ENCODE assay signal across 27 cellular contexts in the genomic region with DNA sequence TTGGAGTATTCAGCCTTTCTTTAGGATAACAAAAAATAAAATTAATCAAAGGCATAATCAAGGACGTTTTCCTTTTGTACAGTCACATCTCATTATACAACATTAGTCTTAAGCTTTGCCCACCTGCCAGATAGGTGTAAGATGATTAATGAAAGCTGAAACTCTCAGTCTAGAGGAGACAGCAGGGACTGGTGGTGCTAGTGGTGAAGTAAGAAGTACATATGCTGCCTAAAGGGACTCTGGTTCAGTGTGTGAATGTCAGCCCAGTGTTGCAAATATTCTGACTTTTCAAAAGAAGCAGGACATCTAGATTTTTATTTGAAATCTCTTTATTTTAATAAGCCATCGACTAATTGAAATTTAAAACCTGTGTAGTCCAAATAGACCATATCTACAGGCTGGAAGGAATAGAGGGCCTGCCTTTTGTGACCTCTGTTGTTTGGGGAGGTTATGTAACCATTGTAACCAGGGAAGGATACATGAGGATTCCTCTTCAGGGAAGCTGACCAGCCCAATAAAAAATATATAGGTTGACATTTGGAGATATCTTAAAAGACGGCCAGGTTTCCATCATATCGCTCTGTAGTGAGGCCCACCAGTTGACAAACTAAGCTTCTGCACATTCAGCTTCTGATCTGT. TPM values are rescaled to one million over a fixed set of nuclear protein-coding genes. Genes with fewer than 3 reads are reported as not detected.
DNase-seq lines count a peak whose midpoint lies in the region; ATAC-seq, FAIRE-seq and TF ChIP-seq lines count a peak whose summit lies in the region.
"Had no signal": no experiment of that assay in that cellular context is flagged by ENCODE, and none has a peak within 500 bp of the region (broad histone marks: within the 10 kb centered on the region; RNA-seq: fewer than 3 reads in every experiment).

No MANE protein-coding gene starts in this region.

- no peak overlapping the region for H3K4me3 Mint-ChIP-seq in mesothelial cell of epicardium

- H3K4me1 Mint-ChIP-seq in mesothelial cell of epicardium = peaks cover 48% of the 10 kb centered on the region

- TF ChIP-seq CTCF in 22Rv1 (IDR thresholded peaks at IDR 0.05) (no peak), VCaP (conservative IDR thresholded peaks at IDR 0.05) (no peak), mesothelial cell of epicardium (IDR thresholded peaks at IDR 0.05; ENCODE audit: unreplicated experiment) (no peak), dorsolateral prefrontal cortex (IDR thresholded peaks at IDR 0.05 in 54 of 56, conservative IDR thresholded peaks at IDR 0.05 in 2 of 56; ENCODE audit: low read depth in 1 of 56, partially characterized antibody in 56 of 56) (no peak)

- FAIRE-seq in GM12892 (lab: Jason Lieb, UNC) = no peak

- peaks cover 13% of the 10 kb centered on the region for H3K9me3 Mint-ChIP-seq in mesothelial cell of epicardium

- H3K79me2 ChIP-seq in Karpas-422 (ENCODE audit: low read length) = peaks cover 97% of the 10 kb centered on the region

- peaks cover 70% of the 10 kb centered on the region for H3K4me1 ChIP-seq in Karpas-422 (ENCODE audit: low read length)

- no peak for TF ChIP-seq POLR2A in GM12892 (IDR thresholded peaks at IDR 0.05; ENCODE audit: low read depth, low read length)

- H3K9ac ChIP-seq in Karpas-422 (ENCODE audit: low read length) = peak overlapping the region; percentile 0; the same call in 1 of the 2 replicates
- H3K9ac ChIP-seq: BLaER1, KMS-11 had no signal

- intact Hi-C loops in dorsolateral prefrontal cortex (cut with DNase I) = no loop called here

- H3K9me3 ChIP-seq in Karpas-422 (ENCODE audit: low read length) = no peaks in the 10 kb centered on the region
- H3K9me3 ChIP-seq: BLaER1, left lung, neutrophil, sigmoid colon, stomach, uterus had no signal

- H3K36me3 ChIP-seq in Karpas-422 (ENCODE audit: insufficient read depth, low read length) = no peaks in the 10 kb centered on the region
- H3K36me3 ChIP-seq: BLaER1, left lung, neutrophil, sigmoid colon, stomach, uterus had no signal

- H3K27me3 ChIP-seq in Karpas-422 (ENCODE audit: low read length) = no peaks in the 10 kb centered on the region
- no peaks in the 10 kb centered on the region for H3K27me3 ChIP-seq in dorsolateral prefrontal cortex
- H3K27me3 ChIP-seq: BLaER1, left lung, neutrophil, sigmoid colon, stomach, uterus had no signal

- H3K4me2 ChIP-seq in Karpas-422 (ENCODE audit: low read depth, low read length, poor library complexity, severe bottlenecking) = peak overlapping the region; percentile 28
- H3K4me2 ChIP-seq: BLaER1, KMS-11 had no signal

- H3K27ac Mint-ChIP-seq in mesothelial cell of epicardium = peak overlapping the region; percentile 11

- no peaks in the 10 kb centered on the region for H4K20me1 ChIP-seq in Karpas-422 (ENCODE audit: insufficient read depth, low read depth, low read length)

- peaks cover 11% of the 10 kb centered on the region for H3K36me3 Mint-ChIP-seq in mesothelial cell of epicardium

- H3K27me3 Mint-ChIP-seq in mesothelial cell of epicardium (ENCODE audit: low read depth) = no peaks in the 10 kb centered on the region

- H3K4me3 ChIP-seq in Karpas-422 (ENCODE audit: low read length) (no peak overlapping the region), dorsolateral prefrontal cortex (no peak overlapping the region)
- H3K4me3 ChIP-seq: BLaER1, left lung, sigmoid colon, stomach, uterus had no signal

- DNase-seq in Karpas-422 (no peak), mesothelial cell of epicardium (ENCODE audit: low spot score in 2 of 2, unreplicated experiment in 2 of 2) (no peak), dorsolateral prefrontal cortex (no peak), GM12892 (ENCODE audit: insufficient read length) (no peak)
- DNase-seq: activated CD4-positive, alpha-beta T cell treated with anti-CD3 and anti-CD28 coated beads, Interleukin-2, amount 50 U/mL, for 4 hours; activated gamma-delta T cell treated with Interleukin-2 at 50 U/mL for 16 hours; activated T-cell treated with anti-CD3 and anti-CD28 coated beads, Interleukin-2, amount 50 U/mL, for 48 hours; caudate nucleus; cortex of kidney; DMS153; erythroblast; left lung; mesendoderm; NCI-H187; sigmoid colon; stimulated activated CD4-positive, alpha-beta T cell treated with anti-CD3 and anti-CD28 coated beads, Interleukin-12 subunit alpha, Interleukin-12 subunit beta, amount 100 ng/mL, for 4 hours; stimulated activated CD4-positive, alpha-beta T cell treated with anti-CD3 and anti-CD28 coated beads, Interleukin-2, amount 100 ng/mL, for 48 hours; stomach; T-helper 1 cell; uterus had no signal

- H2AFZ ChIP-seq in Karpas-422 (ENCODE audit: low read length) = no peak overlapping the region

- H3K27ac ChIP-seq in 22Rv1 (peak overlapping the region; percentile 94), Karpas-422 (ENCODE audit: low read length) (peak overlapping the region; percentile 83), VCaP (peak overlapping the region; percentile 97), dorsolateral prefrontal cortex (peak overlapping the region in 1 of 59 donors; percentile 52)
- H3K27ac ChIP-seq: BLaER1, KMS-11, left lung, neutrophil, RWPE1, sigmoid colon, stomach, uterus had no signal

- no peaks in the 10 kb centered on the region for H3K9me2 ChIP-seq in Karpas-422 (replicated peaks; ENCODE audit: insufficient read depth, low read length)

- ATAC-seq in HG03432 (IDR thresholded peaks at IDR 0.05; ENCODE audit: unreplicated experiment) = no peak
- ATAC-seq: left lung had no signal

RNA-seq across cellular contexts. Expression of gene FTO, which starts 54.1 kb away (rescaled TPM):
- total RNA-seq in Karpas-422 (2014; rRNA removed; shearing (Covaris generic); ENCODE audit: low replicate concordance) = 101 and 125 TPM in 2 replicates
- total RNA-seq in mesothelial cell of epicardium = 94.0 to 103 TPM (median 97.6 TPM) in 3 replicates
- 100 to 1,000 TPM; 127 to 278 (median 204) TPM for total RNA-seq in dorsolateral prefrontal cortex
- 40.4 TPM for polyA plus RNA-seq in GM12892 (2012; ENCODE audit: missing spikeins)

RNA-seq across cellular contexts. Expression of gene RPGRIP1L, which starts 54.4 kb away (rescaled TPM):
- total RNA-seq in Karpas-422 (2014; rRNA removed; shearing (Covaris generic); ENCODE audit: low replicate concordance) = 19.1 and 25.1 TPM in 2 replicates
- total RNA-seq in mesothelial cell of epicardium (19.8 to 22.0 TPM (median 20.6 TPM) in 3 replicates), dorsolateral prefrontal cortex (10 to 100 TPM in 119 of 120 experiments, 1 to 10 TPM in 1; 8.7 to 28.2 (median 19.7) TPM)
- 5.7 TPM for polyA plus RNA-seq in GM12892 (2012; ENCODE audit: missing spikeins)
